ENCODE assay signal across 15 cellular contexts in genomic region chr15:68200016-68200861, GRCh38. TPM values are rescaled to one million over a fixed set of nuclear protein-coding genes. Genes with fewer than 3 reads are reported as not detected.
DNase-seq lines count a peak whose midpoint lies in the region; ATAC-seq and TF ChIP-seq lines count a peak whose summit lies in the region.
"Had no signal": no experiment of that assay in that cellular context is flagged by ENCODE, and none has a peak within 500 bp of the region (broad histone marks: within the 10 kb centered on the region; RNA-seq: fewer than 3 reads in every experiment).

No MANE protein-coding gene starts in this region.

- no peaks in the 10 kb centered on the region for H3K79me2 ChIP-seq in osteoblast (ENCODE audit: insufficient read depth, low read length)

- POLR2A ChIA-PET in Panc1 (lab: Charles Lee), result no interaction called here
- POLR2A ChIA-PET in CD8-positive, alpha-beta T cell (lab: Charles Lee), result no interaction called here

- no peaks in the 10 kb centered on the region for H3K27me3 Mint-ChIP-seq in CD8-positive, alpha-beta T cell (ENCODE audit: low read depth)
- H3K27me3 Mint-ChIP-seq: brain had no signal

- in situ Hi-C loops in Panc1 (cut with HindIII; ENCODE audit: low pct_unique_long_range_greater_than_20kb, low sequenced_read_pairs), result no loop called here

- no peak overlapping the region for H3K4me3 Mint-ChIP-seq in CD8-positive, alpha-beta T cell
- H3K4me3 Mint-ChIP-seq: brain, immature natural killer cell had no signal

- intact Hi-C loops in Panc1 (cut with micrococcal nuclease; ENCODE audit: unreplicated experiment), result no loop called here
- intact Hi-C loops in CD8-positive, alpha-beta T cell (cut with DNase I, micrococcal nuclease), result no loop called here

- no peaks in the 10 kb centered on the region for H3K9me3 ChIP-seq in Panc1 (ENCODE audit: control insufficient read depth, insufficient read depth, low read depth, low read length)
- no peaks in the 10 kb centered on the region for H3K9me3 ChIP-seq in osteoblast (ENCODE audit: low read depth, low read length)
- H3K9me3 ChIP-seq in CD8-positive, alpha-beta T cell (ENCODE audit: low read length), result no peaks in the 10 kb centered on the region
- H3K9me3 ChIP-seq: thoracic aorta had no signal

- H3K27ac ChIP-seq in Panc1 (ENCODE audit: low read length), result no peak overlapping the region
- H3K27ac ChIP-seq in osteoblast (ENCODE audit: low read depth, low read length), result peak overlapping the region; percentile 28
- no peak overlapping the region for H3K27ac ChIP-seq in CD8-positive, alpha-beta T cell (ENCODE audit: low read depth, low read length)
- H3K27ac ChIP-seq: thoracic aorta had no signal

- peaks cover 4% of the 10 kb centered on the region for H4K20me1 ChIP-seq in osteoblast (ENCODE audit: insufficient read depth, low read length)

- TF ChIP-seq CTCF in Panc1 (IDR thresholded peaks at IDR 0.05) (no peak), fibroblast of the aortic adventitia (IDR thresholded peaks at IDR 0.05; ENCODE audit: insufficient read depth, low read length) (peak; percentile 6), osteoblast (IDR thresholded peaks at IDR 0.05; ENCODE audit: extremely low read depth, low read depth, low read length) (no peak)
- TF ChIP-seq CTCF in CD8-positive, alpha-beta T cell (IDR thresholded peaks at IDR 0.05), result no peak

- no peaks in the 10 kb centered on the region for H3K4me1 Mint-ChIP-seq in CD8-positive, alpha-beta T cell (ENCODE audit: low read depth)
- H3K4me1 Mint-ChIP-seq: immature natural killer cell had no signal

- peak; percentile 13; the same call in 1 of the 2 replicates for ATAC-seq in Panc1
- no peak for ATAC-seq in HG03354 (IDR thresholded peaks at IDR 0.05; ENCODE audit: poor library complexity, severe bottlenecking, unreplicated experiment)
- ATAC-seq in CD8-positive, alpha-beta T cell, result no peak

- no peaks in the 10 kb centered on the region for H3K9me3 Mint-ChIP-seq in CD8-positive, alpha-beta T cell
- H3K9me3 Mint-ChIP-seq: brain, immature natural killer cell had no signal

- H3K27ac Mint-ChIP-seq in CD8-positive, alpha-beta T cell, result no peak overlapping the region
- H3K27ac Mint-ChIP-seq: immature natural killer cell had no signal

- H3K4me1 ChIP-seq in Panc1 (ENCODE audit: control insufficient read depth, insufficient read depth, low read length), result peaks cover 10% of the 10 kb centered on the region
- peaks cover 6% of the 10 kb centered on the region for H3K4me1 ChIP-seq in osteoblast (ENCODE audit: insufficient read depth, low read length)
- H3K4me1 ChIP-seq in CD8-positive, alpha-beta T cell (ENCODE audit: insufficient read depth, low read length), result no peaks in the 10 kb centered on the region

- H3K27me3 ChIP-seq in Panc1 (ENCODE audit: control insufficient read depth, insufficient read depth, low read length) (no peaks in the 10 kb centered on the region), osteoblast (ENCODE audit: insufficient read depth, low read length) (no peaks in the 10 kb centered on the region)
- no peaks in the 10 kb centered on the region for H3K27me3 ChIP-seq in CD8-positive, alpha-beta T cell (ENCODE audit: insufficient read depth, low read length)

- CTCF ChIA-PET in Panc1 (lab: Charles Lee), result no interaction called here
- CTCF ChIA-PET in CD8-positive, alpha-beta T cell (lab: Charles Lee), result no interaction called here

- H3K4me3 ChIP-seq in Panc1 (ENCODE audit: low read depth in 2 of 2, low read length in 2 of 2) (no peak overlapping the region), fibroblast of the aortic adventitia (ENCODE audit: low read depth, low read length) (no peak overlapping the region), osteoblast (ENCODE audit: insufficient read depth, low read length) (no peak overlapping the region)
- no peak overlapping the region for H3K4me3 ChIP-seq in CD8-positive, alpha-beta T cell (ENCODE audit: low read depth, low read length)
- H3K4me3 ChIP-seq: thoracic aorta had no signal

- no peak overlapping the region for H3K4me2 ChIP-seq in osteoblast (ENCODE audit: insufficient read depth, low read length)

- peak; percentile 52 for DNase-seq in GM03348 (ENCODE audit: low spot score)
- no peak for DNase-seq in Panc1 (ENCODE audit: low read depth, low spot score)
- no peak for DNase-seq in fibroblast of the aortic adventitia (ENCODE audit: low read depth)
- DNase-seq in osteoblast (ENCODE audit: insufficient read length, low spot score, missing footprints), result peak; percentile 76
- no peak for DNase-seq in NOMO-1 treated with dmso at 0.1 percent for 144 hours (lab: John Stamatoyannopoulos, UW; ENCODE audit: unreplicated experiment)
- DNase-seq in CD8-positive, alpha-beta T cell, result no peak
- DNase-seq: activated naive CD4-positive, alpha-beta T cell treated with Interleukin-2 at 50 U/mL for 16 hours; effector CD8-positive, alpha-beta T cell; immature natural killer cell; NCI-H1930; NCI-H526 treated with DMSO at 0.1 percent for 48 hours; Right ventricle myocardium superior had no signal

- H3K36me3 Mint-ChIP-seq in CD8-positive, alpha-beta T cell, result no peaks in the 10 kb centered on the region
- H3K36me3 Mint-ChIP-seq: brain, immature natural killer cell had no signal

- H3K36me3 ChIP-seq in Panc1 (ENCODE audit: control insufficient read depth, insufficient read depth, low read length) (no peaks in the 10 kb centered on the region), osteoblast (ENCODE audit: insufficient read depth, low read length) (peaks cover 5% of the 10 kb centered on the region)
- no peaks in the 10 kb centered on the region for H3K36me3 ChIP-seq in CD8-positive, alpha-beta T cell (ENCODE audit: insufficient read depth, low read length)
- H3K36me3 ChIP-seq: thoracic aorta had no signal

- BruUV-seq in Panc1 (replicated peaks; lab: Mats Ljungman, UMichigan), result no TSS peak

- H2AFZ ChIP-seq in osteoblast (ENCODE audit: low read length), result no peak overlapping the region

RNA-seq across cellular contexts. Expression of gene CALML4, which starts 4.9 kb away (rescaled TPM):
- 5.4 TPM for total RNA-seq in Panc1 (2021; ENCODE audit: unreplicated experiment)
- 3.6 TPM for polyA plus RNA-seq in Panc1 (2012; ENCODE audit: insufficient read length)
- total RNA-seq in fibroblast of the aortic adventitia (ENCODE audit: low replicate concordance), result 2.6 and 2.7 TPM in 2 replicates
- 1.2 and 2.2 TPM in 2 replicates for total RNA-seq in osteoblast
- under 1 TPM; 0.68 to 1.00 TPM for total RNA-seq in CD8-positive, alpha-beta T cell

RNA-seq across cellular contexts. Expression of gene CLN6, which starts 29.3 kb away (rescaled TPM):
- total RNA-seq in Panc1 (2021; ENCODE audit: unreplicated experiment) (68.7 TPM), fibroblast of the aortic adventitia (ENCODE audit: low replicate concordance) (8.9 and 25.9 TPM in 2 replicates), osteoblast (15.2 and 20.3 TPM in 2 replicates)
- 42.4 TPM for polyA plus RNA-seq in Panc1 (2012; ENCODE audit: insufficient read length)
- 1 to 10 TPM; 7.6 to 7.9 TPM for total RNA-seq in CD8-positive, alpha-beta T cell

Comparison
In these comparisons a context has a peak if more than half of its experiments do, and no peak if none do; other contexts are left out.
1. DNase-seq: peak in GM03348 (single experiment) and osteoblast (single experiment); none in Panc1 (single experiment), fibroblast of the aortic adventitia (single experiment), NOMO-1 treated with dmso at 0.1 percent for 144 hours (single experiment) and CD8-positive, alpha-beta T cell (0 of 7).